Comparison of ENCODE assay signal across 18 cellular contexts in genomic region chr1:226248091-226248490, GRCh38. TPM values are rescaled to one million over a fixed set of nuclear protein-coding genes. Genes with fewer than 3 reads are reported as not detected.
DNase-seq lines count a peak whose midpoint lies in the region; ATAC-seq, FAIRE-seq and TF ChIP-seq lines count a peak whose summit lies in the region.
"Had no signal": no experiment of that assay in that cellular context is flagged by ENCODE, and none has a peak within 500 bp of the region (broad histone marks: within the 10 kb centered on the region; RNA-seq: fewer than 3 reads in every experiment).

No MANE protein-coding gene starts in this region.

- H3K27me3 Mint-ChIP-seq in HFFc6 (ENCODE audit: insufficient read depth): no peaks in the 10 kb centered on the region; the same call in 1 of the 2 replicates

- ATAC-seq in GM21786 (IDR thresholded peaks at IDR 0.05; ENCODE audit: unreplicated experiment) (no peak), GM19452 (IDR thresholded peaks at IDR 0.05; ENCODE audit: unreplicated experiment) (no peak)

- H3K4me3 Mint-ChIP-seq in HFFc6: no peak overlapping the region

- H3K27ac Mint-ChIP-seq in HFFc6: no peak overlapping the region

- H3K9me3 Mint-ChIP-seq in HFFc6: no peaks in the 10 kb centered on the region

- DNase-seq in AG08395 (ENCODE audit: low spot score) (peak; percentile 8), GM18507 (ENCODE audit: extremely low spot score, insufficient read length, low read depth) (no peak), SIG-M5 treated with dmso at 0.1 percent for 504 hours (lab: John Stamatoyannopoulos, UW; ENCODE audit: unreplicated experiment) (peak; percentile 89), iris pigment epithelial cell (ENCODE audit: low read depth) (peak; percentile 67), HFFc6 (no peak), NCI-H1417 (lab: John Stamatoyannopoulos, UW) (no peak)
- DNase-seq: activated CD4-positive, alpha-beta T cell treated with anti-CD3 and anti-CD28 coated beads, Interleukin-2, amount 50 U/mL, for 48 hours; NCI-H1105 treated with DMSO at 0.1 percent for 48 hours; NCI-H510A; T-helper 9 cell; testis had no signal

- TF ChIP-seq CTCF in HFFc6 (IDR thresholded peaks at IDR 0.05): no peak

- H3K4me1 Mint-ChIP-seq in HFFc6 (ENCODE audit: low read depth): no peaks in the 10 kb centered on the region

- H3K36me3 Mint-ChIP-seq in HFFc6 (ENCODE audit: low read depth): no peaks in the 10 kb centered on the region

- FAIRE-seq in GM18507 (lab: Jason Lieb, UNC): peak; percentile 52
- FAIRE-seq: astrocyte had no signal

RNA-seq across cellular contexts. Expression of gene MIXL1, which starts 24.6 kb away (rescaled TPM):
- total RNA-seq in HFFc6 (2021; fragmentation: NEBNext Ultra II Directional; extraction: Animal tissue kit (Norgen Biotek cat#: 25700)): under 1 TPM in 1 of 6 experiments, not detected in 5; 0.14 TPM
- total RNA-seq: frontal cortex, HT1080, mucosa of gallbladder, RPMI7951 had no signal

Comparison
In these comparisons a context has a peak if more than half of its experiments do, and no peak if none do; other contexts are left out.
1. DNase-seq: peak in AG08395 (single experiment), SIG-M5 treated with dmso at 0.1 percent for 504 hours (single experiment) and iris pigment epithelial cell (single experiment); none in GM18507 (single experiment), HFFc6 (single experiment) and NCI-H1417 (0 of 3).